In genomic region chr1:215635827-215636226, GRCh38 we compare ENCODE assay signal across 1 cellular context.
TF ChIP-seq lines count a peak whose summit lies in the region.

No MANE protein-coding gene starts in this region.

TF ChIP-seq in GM12878, 131 proteins besides CTCF, POLR2A, EP300 and RAD21:
- TF ChIP-seq PRDM15 (CRISPR knock-in tag; IDR thresholded peaks at IDR 0.05) (no peak), PML (IDR thresholded peaks at IDR 0.05; ENCODE audit: low read length) (no peak), KAT2A (conservative IDR thresholded peaks at IDR 0.05; ENCODE audit: control insufficient read depth, low read depth, low read length) (no peak), TCF3 (IDR thresholded peaks at IDR 0.05; ENCODE audit: borderline replicate concordance, insufficient read depth, low read depth, low read length) (no peak), ELK1 (IDR thresholded peaks at IDR 0.05; ENCODE audit: low read depth, low read length) (no peak), HDAC6 (IDR thresholded peaks at IDR 0.05; ENCODE audit: unreplicated experiment) (no peak), SPI1 (IDR thresholded peaks at IDR 0.05; ENCODE audit: borderline replicate concordance, insufficient read depth, low read depth, low read length) (no peak), YY1 (IDR thresholded peaks at IDR 0.05; ENCODE audit: low read depth, low read length) (no peak), JUND (IDR thresholded peaks at IDR 0.05; ENCODE audit: low read depth, low read length) (no peak)
- TF ChIP-seq, protein P1, sequence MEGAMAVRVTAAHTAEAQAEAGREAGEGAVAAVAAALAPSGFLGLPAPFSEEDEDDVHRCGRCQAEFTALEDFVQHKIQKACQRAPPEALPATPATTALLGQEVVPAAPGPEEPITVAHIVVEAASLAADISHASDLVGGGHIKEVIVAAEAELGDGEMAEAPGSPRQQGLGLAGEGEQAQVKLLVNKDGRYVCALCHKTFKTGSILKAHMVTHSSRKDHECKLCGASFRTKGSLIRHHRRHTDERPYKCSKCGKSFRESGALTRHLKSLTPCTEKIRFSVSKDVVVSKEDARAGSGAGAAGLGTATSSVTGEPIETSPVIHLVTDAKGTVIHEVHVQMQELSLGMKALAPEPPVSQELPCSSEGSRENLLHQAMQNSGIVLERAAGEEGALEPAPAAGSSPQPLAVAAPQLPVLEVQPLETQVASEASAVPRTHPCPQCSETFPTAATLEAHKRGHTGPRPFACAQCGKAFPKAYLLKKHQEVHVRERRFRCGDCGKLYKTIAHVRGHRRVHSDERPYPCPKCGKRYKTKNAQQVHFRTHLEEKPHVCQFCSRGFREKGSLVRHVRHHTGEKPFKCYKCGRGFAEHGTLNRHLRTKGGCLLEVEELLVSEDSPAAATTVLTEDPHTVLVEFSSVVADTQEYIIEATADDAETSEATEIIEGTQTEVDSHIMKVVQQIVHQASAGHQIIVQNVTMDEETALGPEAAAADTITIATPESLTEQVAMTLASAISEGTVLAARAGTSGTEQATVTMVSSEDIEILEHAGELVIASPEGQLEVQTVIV (IDR thresholded peaks at IDR 0.05; ENCODE audit: borderline replicate concordance, partially characterized antibody), result no peak
